ENCODE assay signal across 7 cellular contexts in genomic region chr19:29260477-29261317, GRCh38. TPM values are rescaled to one million over a fixed set of nuclear protein-coding genes. Genes with fewer than 3 reads are reported as not detected.
A peak's percentile ranks its signal among the peaks of the same experiment; 100 is the strongest.
DNase-seq lines count a peak whose midpoint lies in the region; ATAC-seq and TF ChIP-seq lines count a peak whose summit lies in the region.

No MANE protein-coding gene starts in this region.

- no peaks in the 10 kb centered on the region for H3K9me3 ChIP-seq in RWPE2 (ENCODE audit: severe bottlenecking)
- no peaks in the 10 kb centered on the region for H3K9me3 ChIP-seq in esophagus muscularis mucosa

- peak; percentile 52 for DNase-seq in Daoy (ENCODE audit: low read depth)
- no peak for DNase-seq in RWPE2 (ENCODE audit: low spot score)
- DNase-seq in esophagus muscularis mucosa (ENCODE audit: extremely low spot score): peak; percentile 60
- DNase-seq in stimulated activated CD4-positive, alpha-beta T cell treated with anti-CD3 and anti-CD28 coated beads, Interleukin-15, amount 100 ng/mL, for 48 hours (ENCODE audit: low read depth in 2 of 2): peak; percentile 3 to 4
- no peak for DNase-seq in islet precursor cell

- H3K27ac ChIP-seq in RWPE2 (ENCODE audit: poor library complexity, severe bottlenecking) (no peak overlapping the region), esophagus muscularis mucosa (replicated peaks in 1 of 4) (no peak overlapping the region)

- H3K36me3 ChIP-seq in RWPE2 (ENCODE audit: low read depth) (no peaks in the 10 kb centered on the region), esophagus muscularis mucosa (no peaks in the 10 kb centered on the region)

- WGBS in esophagus muscularis mucosa: 80% methylated on average over 4 of the region's 5 CpGs

- intact Hi-C loops in esophagus muscularis mucosa (cut with DNase I): loop anchor here (5.0 kb wide), 1 partner anchor 523 kb away; no protein-coding TSS in a partner anchor

- TF ChIP-seq EP300 in esophagus muscularis mucosa (IDR thresholded peaks at IDR 0.05): no peak

- H3K4me3 ChIP-seq in RWPE2 (ENCODE audit: severe bottlenecking) (no peak overlapping the region), esophagus muscularis mucosa (no peak overlapping the region)

- H3K27me3 ChIP-seq in RWPE2 (ENCODE audit: insufficient read depth, poor library complexity, severe bottlenecking) (no peaks in the 10 kb centered on the region), esophagus muscularis mucosa (peaks cover 0 to 50% (median 0%) of the 10 kb centered on the region in 4 donors)

- peak; percentile 53 for ATAC-seq in HG02798 (IDR thresholded peaks at IDR 0.05; ENCODE audit: poor library complexity, unreplicated experiment)
- no peak for ATAC-seq in RWPE2 (ENCODE audit: low read depth)
- no peak for ATAC-seq in GM21737 (IDR thresholded peaks at IDR 0.05; ENCODE audit: unreplicated experiment)

- H3K4me1 ChIP-seq in RWPE2 (ENCODE audit: insufficient read depth, poor library complexity, severe bottlenecking) (no peaks in the 10 kb centered on the region), esophagus muscularis mucosa (no peaks in the 10 kb centered on the region)

- TF ChIP-seq CTCF in RWPE2 (IDR thresholded peaks at IDR 0.05; ENCODE audit: poor library complexity, severe bottlenecking) (peak; percentile 29), esophagus muscularis mucosa (IDR thresholded peaks at IDR 0.05) (peak; percentile 14 to 30 (median 25))

- TF ChIP-seq POLR2A in esophagus muscularis mucosa (IDR thresholded peaks at IDR 0.05; ENCODE audit: low read depth): no peak

RNA-seq across cellular contexts. Expression of gene UQCRFS1, which starts 47.7 kb away (rescaled TPM):
- 46.5 and 61.4 TPM in 2 replicates for total RNA-seq in Daoy (2014; rRNA removed; shearing (Covaris generic))
- 10 to 100 TPM; 41.1 to 46.4 (median 43.3) TPM for total RNA-seq in esophagus muscularis mucosa

Comparison
In these comparisons a context has a peak if more than half of its experiments do, and no peak if none do; other contexts are left out.
1. DNase-seq: peak in Daoy (single experiment), esophagus muscularis mucosa (single experiment) and stimulated activated CD4-positive, alpha-beta T cell treated with anti-CD3 and anti-CD28 coated beads, Interleukin-15, amount 100 ng/mL, for 48 hours (2 of 2); none in RWPE2 (single experiment) and islet precursor cell (single experiment).